9 cellular contexts compared by ENCODE assay signal in the genomic region with DNA sequence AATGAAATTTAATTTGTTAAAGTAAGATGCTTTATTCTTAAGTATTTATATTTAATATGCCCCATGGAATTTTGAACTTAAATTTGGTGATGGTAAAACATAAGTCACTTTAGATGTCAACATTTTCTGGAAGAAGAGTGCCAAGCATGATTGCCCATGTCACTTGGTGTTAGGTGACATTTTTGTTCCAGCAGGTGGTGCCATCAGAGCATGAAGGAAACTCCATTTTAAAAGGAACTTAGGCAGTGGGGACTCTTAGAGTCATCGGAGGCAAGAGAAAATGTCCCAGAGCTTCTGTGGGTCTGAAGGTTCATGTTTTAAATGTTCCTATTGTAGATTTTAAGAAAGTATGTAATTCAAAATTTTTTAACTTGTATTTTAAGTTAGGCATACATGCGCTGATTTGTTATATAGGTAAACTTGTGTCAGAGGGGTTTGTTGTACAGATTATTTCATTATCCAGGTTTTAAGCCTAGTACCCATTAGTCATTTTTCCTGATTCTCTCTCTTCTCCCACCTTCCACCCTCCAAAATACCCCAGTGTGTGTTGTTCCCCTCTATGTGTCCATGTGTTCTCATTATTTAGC.
DNase-seq lines count a peak whose midpoint lies in the region; ATAC-seq and TF ChIP-seq lines count a peak whose summit lies in the region.
"Had no signal": no experiment of that assay in that cellular context is flagged by ENCODE, and none has a peak within 500 bp of the region (broad histone marks: within the 10 kb centered on the region; RNA-seq: fewer than 3 reads in every experiment).

No MANE protein-coding gene starts in this region.

- intact Hi-C loops in lower leg skin (cut with DNase I; ENCODE audit: low total_unique reads) = no loop called here

- H3K27ac ChIP-seq in HL-60 (replicated peaks) (no peak overlapping the region), Peyer's patch (no peak overlapping the region), foreskin keratinocyte (no peak overlapping the region)

- H3K4me3 Mint-ChIP-seq in stimulated activated naive B cell treated with anti-CD40 and anti-IgM and Interleukin-4, amounts not matched to agents 10 μg/mL and 1 μg/mL and 100 μg/mL, for 72 hours = no peak overlapping the region
- no peak overlapping the region for H3K4me3 Mint-ChIP-seq in T-cell
- H3K4me3 Mint-ChIP-seq: stimulated activated naive CD8-positive, alpha-beta T cell treated with anti-CD3 and anti-CD28 coated beads, Interleukin-15, Interleukin-2, amounts not matched to agents 100 ng/mL and 50 ng/mL, for 24 hours had no signal

- WGBS in lower leg skin, 2 donors = 30 to 60% methylated on average over 2 of the region's 2 CpGs

- H3K9me3 Mint-ChIP-seq in stimulated activated naive B cell treated with anti-CD40 and anti-IgM and Interleukin-4, amounts not matched to agents 10 μg/mL and 1 μg/mL and 100 μg/mL, for 72 hours = peaks cover 6 to 8% of the 10 kb centered on the region in 2 donors
- peaks cover 14 to 32% (median 20%) of the 10 kb centered on the region in 3 donors for H3K9me3 Mint-ChIP-seq in T-cell

- CTCF ChIA-PET in T-cell (lab: Charles Lee) = no interaction called here

- H3K27me3 Mint-ChIP-seq in stimulated activated naive B cell treated with anti-CD40 and anti-IgM and Interleukin-4, amounts not matched to agents 10 μg/mL and 1 μg/mL and 100 μg/mL, for 72 hours = no peaks in the 10 kb centered on the region
- H3K27me3 Mint-ChIP-seq in T-cell = no peaks in the 10 kb centered on the region
- H3K27me3 Mint-ChIP-seq: stimulated activated naive CD8-positive, alpha-beta T cell treated with anti-CD3 and anti-CD28 coated beads, Interleukin-15, Interleukin-2, amounts not matched to agents 100 ng/mL and 50 ng/mL, for 24 hours had no signal

- H3K27ac Mint-ChIP-seq in stimulated activated naive B cell treated with anti-CD40 and anti-IgM and Interleukin-4, amounts not matched to agents 10 μg/mL and 1 μg/mL and 100 μg/mL, for 72 hours = no peak overlapping the region
- no peak overlapping the region for H3K27ac Mint-ChIP-seq in T-cell
- H3K27ac Mint-ChIP-seq: stimulated activated naive CD8-positive, alpha-beta T cell treated with anti-CD3 and anti-CD28 coated beads, Interleukin-15, Interleukin-2, amounts not matched to agents 100 ng/mL and 50 ng/mL, for 24 hours had no signal

- H3K9me3 ChIP-seq in Peyer's patch = no peaks in the 10 kb centered on the region

- no peak overlapping the region for H3K4me3 ChIP-seq in HL-60 (replicated peaks; ENCODE audit: insufficient read depth, low read length)
- H3K4me3 ChIP-seq in Peyer's patch = no peak overlapping the region
- H3K4me3 ChIP-seq in lower leg skin (ENCODE audit: low read depth, poor library complexity, severe bottlenecking) = no peak overlapping the region

- TF ChIP-seq POLR2A in Peyer's patch (IDR thresholded peaks at IDR 0.05) = no peak
- no peak for TF ChIP-seq POLR2A in lower leg skin (IDR thresholded peaks at IDR 0.05)

- H3K27me3 ChIP-seq in HL-60 (ENCODE audit: insufficient read depth, poor library complexity, severe bottlenecking) (no peaks in the 10 kb centered on the region), Peyer's patch (no peaks in the 10 kb centered on the region), foreskin keratinocyte (no peaks in the 10 kb centered on the region)

- no peaks in the 10 kb centered on the region for H3K4me1 Mint-ChIP-seq in stimulated activated naive B cell treated with anti-CD40 and anti-IgM and Interleukin-4, amounts not matched to agents 10 μg/mL and 1 μg/mL and 100 μg/mL, for 72 hours
- no peaks in the 10 kb centered on the region for H3K4me1 Mint-ChIP-seq in T-cell

- no peaks in the 10 kb centered on the region for H3K36me3 Mint-ChIP-seq in stimulated activated naive B cell treated with anti-CD40 and anti-IgM and Interleukin-4, amounts not matched to agents 10 μg/mL and 1 μg/mL and 100 μg/mL, for 72 hours
- no peaks in the 10 kb centered on the region for H3K36me3 Mint-ChIP-seq in T-cell

- no peaks in the 10 kb centered on the region for H3K36me3 ChIP-seq in Peyer's patch

- H3K4me1 ChIP-seq in Peyer's patch = no peaks in the 10 kb centered on the region
- no peaks in the 10 kb centered on the region for H3K4me1 ChIP-seq in foreskin keratinocyte

- DNase-seq in COLO668 (lab: John Stamatoyannopoulos, UW; ENCODE audit: unreplicated experiment) = peak; percentile 10
- peak; percentile 6 to 16 for DNase-seq in HL-60 (ENCODE audit: low read depth in 1 of 2, low spot score in 1 of 2)
- peak in 1 of 3 donors; percentile 57 for DNase-seq in Peyer's patch
- DNase-seq in foreskin keratinocyte = peak in 1 of 2 donors; percentile 25
- DNase-seq in stimulated activated naive B cell treated with anti-CD40 and anti-IgM and Interleukin-4, amounts not matched to agents 10 μg/mL and 1 μg/mL and 100 μg/mL, for 72 hours = no peak
- DNase-seq in lower leg skin (ENCODE audit: low spot score in 2 of 2) = no peak
- DNase-seq in T-cell = no peak

- TF ChIP-seq CTCF in HL-60 (IDR thresholded peaks at IDR 0.05; ENCODE audit: insufficient read depth, low read length) (no peak), Peyer's patch (IDR thresholded peaks at IDR 0.05) (peak in 4 of 6 experiments; percentile 24 to 67 (median 62)), foreskin keratinocyte (conservative IDR thresholded peaks at IDR 0.05) (peak; percentile 73), lower leg skin (IDR thresholded peaks at IDR 0.05) (no peak)

- peak; percentile 41 for ATAC-seq in foreskin keratinocyte
- ATAC-seq in stimulated activated naive B cell treated with anti-CD40 and anti-IgM and Interleukin-4, amounts not matched to agents 10 μg/mL and 1 μg/mL and 100 μg/mL, for 72 hours (replicated peaks) = peak; percentile 41 to 58
- no peak for ATAC-seq in HG03469 (IDR thresholded peaks at IDR 0.05; ENCODE audit: unreplicated experiment)
- no peak for ATAC-seq in T-cell (replicated peaks in 1 of 4)

- POLR2A ChIA-PET in T-cell (lab: Charles Lee) = no interaction called here

Comparison
In these comparisons a context has a peak if more than half of its experiments do, and no peak if none do; other contexts are left out.
1. DNase-seq: peak in COLO668 (single experiment) and HL-60 (2 of 2); none in stimulated activated naive B cell treated with anti-CD40 and anti-IgM and Interleukin-4, amounts not matched to agents 10 μg/mL and 1 μg/mL and 100 μg/mL, for 72 hours (single experiment), lower leg skin (0 of 2) and T-cell (0 of 34).
2. CTCF ChIP-seq: peak in Peyer's patch (4 of 6) and foreskin keratinocyte (single experiment); none in HL-60 (single experiment) and lower leg skin (0 of 3).
3. ATAC-seq: peak in foreskin keratinocyte (single experiment) and stimulated activated naive B cell treated with anti-CD40 and anti-IgM and Interleukin-4, amounts not matched to agents 10 μg/mL and 1 μg/mL and 100 μg/mL, for 72 hours (2 of 2); none in HG03469 (single experiment) and T-cell (0 of 4).